3 cellular contexts compared by ENCODE assay signal in the genomic region with DNA sequence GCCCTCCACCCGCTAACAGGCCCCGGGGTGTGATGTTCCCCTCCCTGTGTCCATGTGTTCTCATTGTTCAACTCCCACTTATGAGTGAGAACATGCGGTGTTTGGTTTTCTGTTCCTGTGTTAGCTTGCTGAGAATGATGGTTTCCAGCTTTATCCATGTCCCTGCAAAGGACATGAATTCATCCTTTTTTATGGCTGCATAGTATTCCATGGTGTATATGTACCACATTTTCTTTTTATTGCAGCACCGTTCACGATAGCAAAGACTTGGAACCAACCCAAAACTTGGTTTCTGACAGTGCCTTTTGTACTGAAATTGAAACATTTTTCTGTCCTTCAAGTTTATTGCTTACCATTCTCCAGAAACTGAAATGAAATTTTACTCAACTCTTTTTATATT.
A peak's percentile ranks its signal among the peaks of the same experiment; 100 is the strongest.
DNase-seq lines count a peak whose midpoint lies in the region; ATAC-seq, FAIRE-seq and TF ChIP-seq lines count a peak whose summit lies in the region.
"Not testable (repeated sequence)": the region's sequence is repeated elsewhere in the genome, so short reads cannot be mapped to it uniquely, and the experiment has no call there.

No MANE protein-coding gene starts in this region.

- not testable (repeated sequence) for H3K79me2 ChIP-seq in K562 (ENCODE audit: control insufficient read depth, insufficient read depth, low read length)

- TF ChIP-seq EP300 in K562 (IDR thresholded peaks at IDR 0.05; ENCODE audit: low read length), result not testable (repeated sequence)

- 8% methylated on average over 4 of the region's 5 CpGs for WGBS in K562 (ENCODE audit: insufficient coverage, low coverage, missing lambda C conversion rate)

- in situ Hi-C loops in K562 (cut with MboI), result not testable (repeated sequence)

- not testable (repeated sequence) for H3K36me3 ChIP-seq in HEK293 (ENCODE audit: control insufficient read depth in 2 of 2, insufficient read depth in 1 of 2, low read length in 2 of 2); K562 (ENCODE audit: control insufficient read depth, insufficient read depth, low read length)

- BruUV-seq in K562 (replicated peaks; lab: Mats Ljungman, UMichigan), result not testable (repeated sequence)

- POLR2A ChIA-PET in HEK293 (lab: Yijun Ruan, JAX); K562 (lab: Yijun Ruan, JAX): not testable (repeated sequence)

- not testable (repeated sequence) for TF ChIP-seq RAD21 in K562 (CRISPR knock-in tag; conservative IDR thresholded peaks at IDR 0.05 in 1 of 2, IDR thresholded peaks at IDR 0.05 in 1 of 2)

- intact Hi-C loops in K562 (cut with micrococcal nuclease), result not testable (repeated sequence)

- H3K9ac ChIP-seq in K562 (ENCODE audit: insufficient read depth in 1 of 2, low read depth in 2 of 2, low read length in 2 of 2), result not testable (repeated sequence)

- H3K4me1 ChIP-seq in HEK293 (ENCODE audit: control insufficient read depth, insufficient read depth, low read length); K562 (replicated peaks in 1 of 2; ENCODE audit: control insufficient read depth in 2 of 2, insufficient read depth in 2 of 2, low read length in 2 of 2): not testable (repeated sequence)

- TF ChIP-seq POLR2A in K562 (conservative IDR thresholded peaks at IDR 0.05), result not testable (repeated sequence)

- H3K9me3 ChIP-seq in HEK293 (ENCODE audit: control insufficient read depth, insufficient read depth, low read depth, low read length); K562 (replicated peaks; ENCODE audit: control insufficient read depth, insufficient read depth, low read depth, low read length): not testable (repeated sequence)

- H3K4me2 ChIP-seq in K562 (ENCODE audit: insufficient read depth, low read length), result not testable (repeated sequence)

- not testable (repeated sequence) for H4K20me1 ChIP-seq in K562 (replicated peaks; ENCODE audit: control insufficient read depth, insufficient read depth, low read length)

- FAIRE-seq in K562 (lab: Jason Lieb, UNC), result not testable (repeated sequence)

- H3K9me1 ChIP-seq in K562 (ENCODE audit: control insufficient read depth, insufficient read depth, low read length), result not testable (repeated sequence)

- not testable (repeated sequence) for H2AFZ ChIP-seq in K562 (ENCODE audit: low read depth, low read length)

- not testable (repeated sequence) for ATAC-seq in SK-N-SH treated with all-trans-retinoic acid at 6 μM for 48 hours, K562

- not testable (repeated sequence) for H3K4me3 ChIP-seq in HEK293 (ENCODE audit: low read depth, low read length); K562

- not testable (repeated sequence) for TF ChIP-seq CTCF in HEK293 (tag by site-specific recombination; IDR thresholded peaks at IDR 0.05); K562 (IDR thresholded peaks at IDR 0.05 in 2 of 3, conservative IDR thresholded peaks at IDR 0.05 in 1 of 3; ENCODE audit: insufficient read depth in 2 of 3, low read depth in 1 of 3, low read length in 3 of 3)

- not testable (repeated sequence) for H3K27me3 ChIP-seq in K562 (ENCODE audit: control insufficient read depth in 2 of 2, insufficient read depth in 2 of 2, low read length in 2 of 2)

- CTCF ChIA-PET in HEK293 (lab: Yijun Ruan, JAX); K562 (lab: Yijun Ruan, JAX; ENCODE audit: low intra/inter-chr PET ratio): not testable (repeated sequence)

- H3K27ac ChIP-seq in HEK293 (ENCODE audit: extremely low read depth, low read depth, low read length); K562 (ENCODE audit: extremely low read depth, low read depth, low read length): not testable (repeated sequence)

- DNase-seq in K562 (ENCODE audit: extremely low read depth in 1 of 4, low spot score in 3 of 4), result not testable (repeated sequence)

TF ChIP-seq in HEK293, 187 proteins besides CTCF, POLR2A, EP300 and RAD21:
- TF ChIP-seq ZNF146 (tag by site-specific recombination; IDR thresholded peaks at IDR 0.05), result peak; percentile 54; the same call in 1 of the 2 replicates

TF ChIP-seq in SK-N-SH treated with all-trans-retinoic acid at 6 μM for 48 hours, 23 proteins besides CTCF, POLR2A, EP300 and RAD21:
- peak; percentile 69; the same call in 1 of the 2 replicates for TF ChIP-seq ZNF8 (CRISPR knock-in tag; IDR thresholded peaks at IDR 0.05)

TF ChIP-seq in K562, 482 proteins besides CTCF, POLR2A, EP300 and RAD21:
- peak; percentile 18 for TF ChIP-seq RBM25 (IDR thresholded peaks at IDR 0.05; ENCODE audit: low read depth, low read length, severe bottlenecking)
TF ChIP-seq in K562: peak in this region for 1; not testable (repeated sequence) for 481.
